Comparison of ENCODE assay signal across 8 cellular contexts in genomic region chr6:156809034-156809433, GRCh38. TPM values are rescaled to one million over a fixed set of nuclear protein-coding genes. Genes with fewer than 3 reads are reported as not detected.
DNase-seq lines count a peak whose midpoint lies in the region; ATAC-seq lines count a peak whose summit lies in the region.

No MANE protein-coding gene starts in this region.

- H3K27ac Mint-ChIP-seq in activated CD4-positive, alpha-beta T cell treated with anti-CD3 and anti-CD28 coated beads for 36 hours: peak overlapping the region; percentile 15

- no peak for DNase-seq in activated CD4-positive, alpha-beta T cell treated with anti-CD3 and anti-CD28 coated beads for 36 hours
- DNase-seq in activated CD4-positive, alpha-beta T cell treated with anti-CD3 and anti-CD28 coated beads for 4 hours: no peak
- DNase-seq in SKM-1 treated with dmso at 0.1 percent for 144 hours (lab: John Stamatoyannopoulos, UW; ENCODE audit: unreplicated experiment) (peak; percentile 30), kidney tubule cell (ENCODE audit: low spot score) (peak; percentile 72), NCI-H2107 treated with DMSO at 0.1 percent for 48 hours (lab: John Stamatoyannopoulos, UW; ENCODE audit: unreplicated experiment) (no peak), NCI-H1694 (lab: John Stamatoyannopoulos, UW) (no peak), mucosa of gallbladder (ENCODE audit: low spot score) (no peak)

- peaks cover 6% of the 10 kb centered on the region for H3K9me3 Mint-ChIP-seq in activated CD4-positive, alpha-beta T cell treated with anti-CD3 and anti-CD28 coated beads for 36 hours (ENCODE audit: low read depth)

- H3K27me3 Mint-ChIP-seq in activated CD4-positive, alpha-beta T cell treated with anti-CD3 and anti-CD28 coated beads for 36 hours: no peaks in the 10 kb centered on the region

- H3K4me3 Mint-ChIP-seq in activated CD4-positive, alpha-beta T cell treated with anti-CD3 and anti-CD28 coated beads for 36 hours: no peak overlapping the region

- H3K36me3 Mint-ChIP-seq in activated CD4-positive, alpha-beta T cell treated with anti-CD3 and anti-CD28 coated beads for 36 hours (ENCODE audit: low read depth): peaks cover 14% of the 10 kb centered on the region

- H3K4me1 Mint-ChIP-seq in activated CD4-positive, alpha-beta T cell treated with anti-CD3 and anti-CD28 coated beads for 36 hours: peaks cover 84% of the 10 kb centered on the region

- POLR2A ChIA-PET in activated CD4-positive, alpha-beta T cell treated with anti-CD3 and anti-CD28 coated beads for 36 hours (lab: Charles Lee): no interaction called here

- peak; percentile 27 for ATAC-seq in activated CD4-positive, alpha-beta T cell treated with anti-CD3 and anti-CD28 coated beads for 36 hours
- ATAC-seq in HG03025 (IDR thresholded peaks at IDR 0.05; ENCODE audit: low FRiP score, unreplicated experiment): peak; percentile 70

- CTCF ChIA-PET in activated CD4-positive, alpha-beta T cell treated with anti-CD3 and anti-CD28 coated beads for 36 hours (lab: Charles Lee): interaction anchor here (0.8 kb wide), 1 partner anchor 20 kb away, joined by 3 read pairs; no protein-coding TSS in a partner anchor

- intact Hi-C loops in activated CD4-positive, alpha-beta T cell treated with anti-CD3 and anti-CD28 coated beads for 36 hours (cut with DNase I, micrococcal nuclease): no loop called here

RNA-seq across cellular contexts. Expression of gene ARID1B, which starts 31.9 kb away (rescaled TPM):
- total RNA-seq in activated CD4-positive, alpha-beta T cell treated with anti-CD3 and anti-CD28 coated beads for 36 hours: 10 to 100 TPM; 42.2 to 53.6 TPM
- total RNA-seq in mucosa of gallbladder: 101 TPM

Comparison
In these comparisons a context has a peak if more than half of its experiments do, and no peak if none do; other contexts are left out.
1. DNase-seq: peak in SKM-1 treated with dmso at 0.1 percent for 144 hours (single experiment) and kidney tubule cell (single experiment); none in activated CD4-positive, alpha-beta T cell treated with anti-CD3 and anti-CD28 coated beads for 36 hours (single experiment), activated CD4-positive, alpha-beta T cell treated with anti-CD3 and anti-CD28 coated beads for 4 hours (0 of 2), NCI-H2107 treated with DMSO at 0.1 percent for 48 hours (single experiment), NCI-H1694 (single experiment) and mucosa of gallbladder (single experiment).